ENCODE assay signal across 24 cellular contexts in the genomic region with DNA sequence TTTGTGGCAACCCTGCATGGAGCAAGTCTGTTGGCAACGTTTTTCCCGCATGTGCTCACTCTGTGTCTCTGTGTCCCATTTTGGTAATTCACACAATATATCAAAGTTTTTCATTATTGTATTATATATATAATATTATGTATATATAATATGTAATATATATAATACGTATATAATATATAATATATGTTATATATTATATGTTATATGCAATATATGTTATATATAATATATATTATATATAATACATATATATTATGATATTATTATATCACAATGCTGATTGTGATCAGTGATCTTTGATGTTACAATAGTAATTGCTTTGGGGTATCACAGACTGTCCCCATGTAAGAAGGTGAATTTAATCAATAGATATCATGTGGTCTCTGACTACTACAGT.
"Had no signal": no experiment of that assay in that cellular context is flagged by ENCODE, and none has a peak within 500 bp of the region (broad histone marks: within the 10 kb centered on the region; RNA-seq: fewer than 3 reads in every experiment).

No MANE protein-coding gene starts in this region.

- H3K27ac ChIP-seq: coronary artery, esophagus squamous epithelium, neutrophil, psoas muscle, sigmoid colon, spleen, testis, tibial artery had no signal

- H3K27me3 ChIP-seq: esophagus squamous epithelium, neutrophil, sigmoid colon, spleen, testis, tibial artery had no signal

- DNase-seq: dermis blood vessel endothelial cell; effector memory CD4-positive, alpha-beta T cell; erythroblast; esophagus squamous epithelium; foreskin melanocyte; head of caudate nucleus; natural killer cell; posterior cingulate gyrus; psoas muscle; right cardiac atrium; sigmoid colon; spleen; stimulated activated CD4-positive, alpha-beta T cell treated with anti-CD3 and anti-CD28 coated beads, Interleukin-4, amount 100 ng/mL, for 4 hours; stimulated activated naive CD8-positive, alpha-beta T cell treated with anti-CD3 and anti-CD28 coated beads, Interleukin-15, Interleukin-2, amounts not matched to agents 100 U/mL and 50 U/mL, for 24 hours; substantia nigra; testis; tibial artery had no signal

- H3K4me1 ChIP-seq: esophagus squamous epithelium, psoas muscle, sigmoid colon, spleen, testis, tibial artery had no signal

- H3K9me3 ChIP-seq: neutrophil, testis, tibial artery had no signal

- FAIRE-seq: keratinocyte had no signal

- H3K36me3 ChIP-seq: esophagus squamous epithelium, neutrophil, sigmoid colon, spleen, tibial artery had no signal

- H3K4me3 ChIP-seq: coronary artery, esophagus squamous epithelium, lung, psoas muscle, sigmoid colon, spleen, testis, tibial artery had no signal

- H3K27ac Mint-ChIP-seq: memory B cell; natural killer cell; stimulated activated memory B cell treated with anti-CD40 and anti-IgM and Interleukin-4, amounts not matched to agents 10 μg/mL and 1 μg/mL and 100 μg/mL, for 72 hours; type B pancreatic cell had no signal

- H3K4me3 Mint-ChIP-seq: memory B cell; natural killer cell; stimulated activated memory B cell treated with anti-CD40 and anti-IgM and Interleukin-4, amounts not matched to agents 10 μg/mL and 1 μg/mL and 100 μg/mL, for 72 hours; type B pancreatic cell had no signal

- H3K27me3 Mint-ChIP-seq: memory B cell; stimulated activated memory B cell treated with anti-CD40 and anti-IgM and Interleukin-4, amounts not matched to agents 10 μg/mL and 1 μg/mL and 100 μg/mL, for 72 hours; type B pancreatic cell had no signal

- H3K4me1 Mint-ChIP-seq: memory B cell; natural killer cell; stimulated activated memory B cell treated with anti-CD40 and anti-IgM and Interleukin-4, amounts not matched to agents 10 μg/mL and 1 μg/mL and 100 μg/mL, for 72 hours had no signal
